38 cellular contexts compared by ENCODE assay signal in genomic region chr14:50575769-50576168, GRCh38.
"Had no signal": no experiment of that assay in that cellular context is flagged by ENCODE, and none has a peak within 500 bp of the region (broad histone marks: within the 10 kb centered on the region; RNA-seq: fewer than 3 reads in every experiment).

No MANE protein-coding gene starts in this region.

- ATAC-seq: activated naive CD4-positive, alpha-beta T cell treated with anti-CD3 and anti-CD28 coated beads, Interleukin-2, amount 50 U/mL, for 72 hours; activated naive CD8-positive, alpha-beta T cell treated with anti-CD3 and anti-CD28 coated beads, Interleukin-2, amount 50 U/mL, for 24 hours; activated T-cell treated with anti-CD3 and anti-CD28 coated beads, Interleukin-2, amount 50 U/mL, for 4 hours; body of pancreas had no signal

- H3K9me3 ChIP-seq: body of pancreas had no signal

- H3K36me3 ChIP-seq: adrenal gland, ascending aorta, brain microvascular endothelial cell, breast epithelium, cardiac muscle cell had no signal

- DNase-seq: activated effector memory CD4-positive, alpha-beta T cell treated with anti-CD3 and anti-CD28 coated beads, Interleukin-2, amount 50 U/mL, for 16 hours; activated effector memory CD4-positive, alpha-beta T cell treated with Interleukin-2 at 50 U/mL for 16 hours; activated gamma-delta T cell; activated gamma-delta T cell treated with Interleukin-2 at 50 U/mL for 16 hours; activated naive CD4-positive, alpha-beta T cell; activated naive CD4-positive, alpha-beta T cell treated with anti-CD3 and anti-CD28 coated beads for 36 hours; activated naive CD4-positive, alpha-beta T cell treated with anti-CD3 and anti-CD28 coated beads, Interleukin-2, amount 10 ng/mL, durations not matched to agents 7 days and 5 days; activated naive CD4-positive, alpha-beta T cell treated with anti-CD3 and anti-CD28 coated beads, Interleukin-2, amount 50 U/mL, for 16 hours; activated naive CD4-positive, alpha-beta T cell treated with Interleukin-2 at 50 U/mL for 16 hours; activated naive CD8-positive, alpha-beta T cell treated with anti-CD3 and anti-CD28 coated beads for 36 hours; activated naive CD8-positive, alpha-beta T cell treated with anti-CD3 and anti-CD28 coated beads, Interleukin-2, amount 10 ng/mL, durations not matched to agents 7 days and 5 days; activated naive CD8-positive, alpha-beta T cell treated with anti-CD3 and anti-CD28 coated beads, Interleukin-2, amount 50 U/mL, for 24 hours; activated T-cell treated with anti-CD3 and anti-CD28 coated beads, Interleukin-2, amount 50 U/mL, for 1 hour; activated T-cell treated with anti-CD3 and anti-CD28 coated beads, Interleukin-2, amount 50 U/mL, for 24 hours; activated T-cell treated with anti-CD3 and anti-CD28 coated beads, Interleukin-2, amount 50 U/mL, for 4 hours; activated T-cell treated with anti-CD3 and anti-CD28 coated beads, Interleukin-2, amount 50 U/mL, for 48 hours; activated T-cell treated with anti-CD3 and anti-CD28 coated beads, Interleukin-2, amount 50 U/mL, for 72 hours; adrenal gland; amniotic stem cell; amygdala; anterior cingulate cortex; aorta; body of pancreas; brain microvascular endothelial cell; caudate nucleus; central memory CD4-positive, alpha-beta T cell; cerebellar nuclear complex had no signal

- H3K4me1 ChIP-seq: ascending aorta, breast epithelium had no signal

- H3K4me3 Mint-ChIP-seq: activated naive CD4-positive, alpha-beta T cell treated with anti-CD3 and anti-CD28 coated beads for 36 hours; activated naive CD4-positive, alpha-beta T cell treated with anti-CD3 and anti-CD28 coated beads, Interleukin-2, amount 10 ng/mL, durations not matched to agents 7 days and 5 days; activated naive CD4-positive, alpha-beta T cell treated with anti-CD3 and anti-CD28 coated beads, Interleukin-2, amount 50 U/mL, for 24 hours; activated naive CD8-positive, alpha-beta T cell; activated naive CD8-positive, alpha-beta T cell treated with anti-CD3 and anti-CD28 coated beads for 36 hours; activated naive CD8-positive, alpha-beta T cell treated with anti-CD3 and anti-CD28 coated beads, Interleukin-2, amount 10 ng/mL, durations not matched to agents 7 days and 5 days; activated naive CD8-positive, alpha-beta T cell treated with anti-CD3 and anti-CD28 coated beads, Interleukin-2, amount 50 U/mL, for 24 hours; activated T-cell treated with anti-CD3 and anti-CD28 coated beads, Interleukin-2, amount 50 U/mL, for 24 hours; activated T-cell treated with anti-CD3 and anti-CD28 coated beads, Interleukin-2, amount 50 U/mL, for 4 hours; activated T-cell treated with anti-CD3 and anti-CD28 coated beads, Interleukin-2, amount 50 U/mL, for 72 hours; activated T-helper 1 cell treated with anti-CD3 and anti-CD28 coated beads, Interleukin-12 subunit alpha, Interleukin-12 subunit beta, Interleukin-2, Interleukin-4 antibody, amounts not matched to agents 30 ng/mL and 10 ng/mL and 1 ng/mL, durations not matched to agents 14 hours and 24 hours and 36 hours; brain; central memory CD8-positive, alpha-beta T cell had no signal

- H3K27me3 ChIP-seq: adrenal gland, ascending aorta, body of pancreas, brain microvascular endothelial cell, breast epithelium, cardiac muscle cell had no signal

- H3K4me1 Mint-ChIP-seq: activated naive CD4-positive, alpha-beta T cell treated with anti-CD3 and anti-CD28 coated beads, Interleukin-2, amount 10 ng/mL, durations not matched to agents 7 days and 5 days; activated naive CD4-positive, alpha-beta T cell treated with anti-CD3 and anti-CD28 coated beads, Interleukin-2, amount 50 U/mL, for 24 hours; activated naive CD8-positive, alpha-beta T cell treated with anti-CD3 and anti-CD28 coated beads, Interleukin-2, amount 10 ng/mL, durations not matched to agents 7 days and 5 days; activated naive CD8-positive, alpha-beta T cell treated with anti-CD3 and anti-CD28 coated beads, Interleukin-2, amount 50 U/mL, for 24 hours; central memory CD8-positive, alpha-beta T cell had no signal

- H3K36me3 Mint-ChIP-seq: activated naive CD4-positive, alpha-beta T cell treated with anti-CD3 and anti-CD28 coated beads, Interleukin-2, amount 10 ng/mL, durations not matched to agents 7 days and 5 days; activated naive CD8-positive, alpha-beta T cell treated with anti-CD3 and anti-CD28 coated beads, Interleukin-2, amount 10 ng/mL, durations not matched to agents 7 days and 5 days had no signal

- H3K27ac ChIP-seq: adrenal gland, ascending aorta, body of pancreas, brain microvascular endothelial cell, breast epithelium, cardiac muscle cell had no signal

- H3K27ac Mint-ChIP-seq: activated naive CD4-positive, alpha-beta T cell treated with anti-CD3 and anti-CD28 coated beads for 36 hours; activated naive CD4-positive, alpha-beta T cell treated with anti-CD3 and anti-CD28 coated beads, Interleukin-2, amount 10 ng/mL, durations not matched to agents 7 days and 5 days; activated naive CD4-positive, alpha-beta T cell treated with anti-CD3 and anti-CD28 coated beads, Interleukin-2, amount 50 U/mL, for 24 hours; activated naive CD4-positive, alpha-beta T cell treated with anti-CD3 and anti-CD28 coated beads, Interleukin-2, amount 50 U/mL, for 72 hours; activated naive CD8-positive, alpha-beta T cell; activated naive CD8-positive, alpha-beta T cell treated with anti-CD3 and anti-CD28 coated beads for 36 hours; activated naive CD8-positive, alpha-beta T cell treated with anti-CD3 and anti-CD28 coated beads, Interleukin-2, amount 10 ng/mL, durations not matched to agents 7 days and 5 days; activated naive CD8-positive, alpha-beta T cell treated with anti-CD3 and anti-CD28 coated beads, Interleukin-2, amount 50 U/mL, for 24 hours; activated T-cell treated with anti-CD3 and anti-CD28 coated beads, Interleukin-2, amount 50 U/mL, for 24 hours; activated T-helper 1 cell treated with anti-CD3 and anti-CD28 coated beads, Interleukin-12 subunit alpha, Interleukin-12 subunit beta, Interleukin-2, Interleukin-4 antibody, amounts not matched to agents 30 ng/mL and 10 ng/mL and 1 ng/mL, durations not matched to agents 14 hours and 24 hours and 36 hours; activated T-helper 2 cell treated with anti-CD3 and anti-CD28 coated beads, Interferon-gamma antibody, Interleukin-2, Interleukin-4, amounts not matched to agents 10 μg/mL and 5 μg/mL and 100 μg/mL, durations not matched to agents 14 hours and 24 hours and 36 hours had no signal

- FAIRE-seq: bronchial epithelial cell had no signal

- H3K27me3 Mint-ChIP-seq: activated naive CD4-positive, alpha-beta T cell treated with anti-CD3 and anti-CD28 coated beads, Interleukin-2, amount 50 U/mL, for 24 hours; activated naive CD8-positive, alpha-beta T cell; activated naive CD8-positive, alpha-beta T cell treated with anti-CD3 and anti-CD28 coated beads for 36 hours; activated naive CD8-positive, alpha-beta T cell treated with anti-CD3 and anti-CD28 coated beads, Interleukin-2, amount 50 U/mL, for 24 hours; brain; central memory CD8-positive, alpha-beta T cell had no signal

- H3K4me3 ChIP-seq: adrenal gland, ascending aorta, body of pancreas, breast epithelium, cardiac muscle cell had no signal
